Comparison of ENCODE assay signal across 23 cellular contexts in the genomic region with DNA sequence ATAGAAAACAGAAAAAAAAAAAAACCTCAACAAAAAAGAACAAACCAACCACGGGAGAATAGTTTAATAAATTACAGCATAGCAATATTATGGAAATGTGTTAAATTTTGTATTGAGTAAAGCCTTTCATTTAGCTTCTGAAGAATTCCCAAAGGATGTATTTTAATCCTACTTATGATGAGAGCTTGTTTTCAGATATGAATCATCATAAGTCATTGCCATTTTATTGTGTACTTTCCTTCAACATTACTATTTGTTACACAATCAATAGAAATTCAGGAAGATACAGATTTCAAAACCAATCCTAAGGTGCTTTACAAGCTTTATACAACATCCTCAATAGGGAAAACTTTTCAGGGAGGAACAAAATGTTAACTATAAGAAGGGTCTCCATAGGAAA.
DNase-seq lines count a peak whose midpoint lies in the region; ATAC-seq and TF ChIP-seq lines count a peak whose summit lies in the region.
"Had no signal": no experiment of that assay in that cellular context is flagged by ENCODE, and none has a peak within 500 bp of the region (broad histone marks: within the 10 kb centered on the region; RNA-seq: fewer than 3 reads in every experiment).

No MANE protein-coding gene starts in this region.

- intact Hi-C loops in lower lobe of right lung (cut with DNase I): no loop called here

- H3K27ac Mint-ChIP-seq in stimulated activated naive B cell treated with anti-CD40 and anti-IgM and Interleukin-4, amounts not matched to agents 10 μg/mL and 1 μg/mL and 100 μg/mL, for 72 hours: no peak overlapping the region

- H3K27me3 ChIP-seq in foreskin keratinocyte (no peaks in the 10 kb centered on the region), lower lobe of right lung (ENCODE audit: low read depth) (no peaks in the 10 kb centered on the region)
- H3K27me3 ChIP-seq: ascending aorta, sigmoid colon had no signal

- H3K36me3 ChIP-seq in lower lobe of right lung: no peaks in the 10 kb centered on the region
- H3K36me3 ChIP-seq: ascending aorta, sigmoid colon, thoracic aorta had no signal

- H3K4me1 Mint-ChIP-seq in stimulated activated naive B cell treated with anti-CD40 and anti-IgM and Interleukin-4, amounts not matched to agents 10 μg/mL and 1 μg/mL and 100 μg/mL, for 72 hours: no peaks in the 10 kb centered on the region

- no peak overlapping the region for H3K4me3 ChIP-seq in lower lobe of right lung
- H3K4me3 ChIP-seq: ascending aorta, coronary artery, mucosa of descending colon, sigmoid colon, thoracic aorta had no signal

- DNase-seq in CD1c-positive myeloid dendritic cell (ENCODE audit: extremely low spot score) (peak; percentile 6), HT-29 (ENCODE audit: low spot score) (peak; percentile 30), amniotic epithelial cell (ENCODE audit: low read depth) (peak; percentile 65), foreskin keratinocyte (peak; percentile 51 to 75), hepatic stellate cell (ENCODE audit: low spot score) (no peak), lower lobe of right lung (no peak)
- no peak for DNase-seq in stimulated activated naive B cell treated with anti-CD40 and anti-IgM and Interleukin-4, amounts not matched to agents 10 μg/mL and 1 μg/mL and 100 μg/mL, for 72 hours
- DNase-seq: activated CD4-positive, alpha-beta T cell treated with anti-CD3 and anti-CD28 coated beads for 1 hour; activated gamma-delta T cell treated with Interleukin-2 at 50 U/mL for 16 hours; AML-193; hippocampal formation; KBM-7; mucosa of descending colon; NCI-H1105 treated with DMSO at 0.1 percent for 48 hours; nucleus accumbens; sigmoid colon; stimulated activated CD4-positive, alpha-beta T cell treated with anti-CD3 and anti-CD28 coated beads, Interleukin-4, amount 100 ng/mL, for 24 hours; stimulated activated CD8-positive, alpha-beta memory T cell treated with anti-CD3 and anti-CD28 coated beads, Interleukin-4, amount 100 ng/mL, for 48 hours; T-helper 2 cell had no signal

- TF ChIP-seq CTCF in foreskin keratinocyte (conservative IDR thresholded peaks at IDR 0.05) (no peak), lower lobe of right lung (IDR thresholded peaks at IDR 0.05) (no peak)

- no peaks in the 10 kb centered on the region for H3K9me3 Mint-ChIP-seq in stimulated activated naive B cell treated with anti-CD40 and anti-IgM and Interleukin-4, amounts not matched to agents 10 μg/mL and 1 μg/mL and 100 μg/mL, for 72 hours

- H3K36me3 Mint-ChIP-seq in stimulated activated naive B cell treated with anti-CD40 and anti-IgM and Interleukin-4, amounts not matched to agents 10 μg/mL and 1 μg/mL and 100 μg/mL, for 72 hours: no peaks in the 10 kb centered on the region

- ATAC-seq in foreskin keratinocyte: peak; percentile 52
- ATAC-seq in lower lobe of right lung: no peak
- ATAC-seq in stimulated activated naive B cell treated with anti-CD40 and anti-IgM and Interleukin-4, amounts not matched to agents 10 μg/mL and 1 μg/mL and 100 μg/mL, for 72 hours (replicated peaks): no peak
- no peak for ATAC-seq in GM21381 (IDR thresholded peaks at IDR 0.05; ENCODE audit: unreplicated experiment)
- ATAC-seq: mucosa of descending colon had no signal

- H3K4me1 ChIP-seq in foreskin keratinocyte (peaks cover 36% of the 10 kb centered on the region), lower lobe of right lung (no peaks in the 10 kb centered on the region)
- H3K4me1 ChIP-seq: ascending aorta had no signal

- H3K27ac ChIP-seq in foreskin keratinocyte (peak overlapping the region; percentile 64), lower lobe of right lung (no peak overlapping the region)
- H3K27ac ChIP-seq: ascending aorta, coronary artery, sigmoid colon, thoracic aorta had no signal

- no peaks in the 10 kb centered on the region for H3K9me3 ChIP-seq in lower lobe of right lung
- H3K9me3 ChIP-seq: ascending aorta, mucosa of descending colon, sigmoid colon, thoracic aorta had no signal

- H3K4me3 Mint-ChIP-seq in stimulated activated naive B cell treated with anti-CD40 and anti-IgM and Interleukin-4, amounts not matched to agents 10 μg/mL and 1 μg/mL and 100 μg/mL, for 72 hours: no peak overlapping the region

- no peaks in the 10 kb centered on the region for H3K27me3 Mint-ChIP-seq in stimulated activated naive B cell treated with anti-CD40 and anti-IgM and Interleukin-4, amounts not matched to agents 10 μg/mL and 1 μg/mL and 100 μg/mL, for 72 hours

Comparison
In these comparisons a context has a peak if more than half of its experiments do, and no peak if none do; other contexts are left out.
1. DNase-seq: peak in CD1c-positive myeloid dendritic cell (single experiment), HT-29 (single experiment), amniotic epithelial cell (single experiment) and foreskin keratinocyte (2 of 2); none in hepatic stellate cell (single experiment), lower lobe of right lung (single experiment) and stimulated activated naive B cell treated with anti-CD40 and anti-IgM and Interleukin-4, amounts not matched to agents 10 μg/mL and 1 μg/mL and 100 μg/mL, for 72 hours (single experiment).